ENCODE assay signal across 8 cellular contexts in the genomic region with DNA sequence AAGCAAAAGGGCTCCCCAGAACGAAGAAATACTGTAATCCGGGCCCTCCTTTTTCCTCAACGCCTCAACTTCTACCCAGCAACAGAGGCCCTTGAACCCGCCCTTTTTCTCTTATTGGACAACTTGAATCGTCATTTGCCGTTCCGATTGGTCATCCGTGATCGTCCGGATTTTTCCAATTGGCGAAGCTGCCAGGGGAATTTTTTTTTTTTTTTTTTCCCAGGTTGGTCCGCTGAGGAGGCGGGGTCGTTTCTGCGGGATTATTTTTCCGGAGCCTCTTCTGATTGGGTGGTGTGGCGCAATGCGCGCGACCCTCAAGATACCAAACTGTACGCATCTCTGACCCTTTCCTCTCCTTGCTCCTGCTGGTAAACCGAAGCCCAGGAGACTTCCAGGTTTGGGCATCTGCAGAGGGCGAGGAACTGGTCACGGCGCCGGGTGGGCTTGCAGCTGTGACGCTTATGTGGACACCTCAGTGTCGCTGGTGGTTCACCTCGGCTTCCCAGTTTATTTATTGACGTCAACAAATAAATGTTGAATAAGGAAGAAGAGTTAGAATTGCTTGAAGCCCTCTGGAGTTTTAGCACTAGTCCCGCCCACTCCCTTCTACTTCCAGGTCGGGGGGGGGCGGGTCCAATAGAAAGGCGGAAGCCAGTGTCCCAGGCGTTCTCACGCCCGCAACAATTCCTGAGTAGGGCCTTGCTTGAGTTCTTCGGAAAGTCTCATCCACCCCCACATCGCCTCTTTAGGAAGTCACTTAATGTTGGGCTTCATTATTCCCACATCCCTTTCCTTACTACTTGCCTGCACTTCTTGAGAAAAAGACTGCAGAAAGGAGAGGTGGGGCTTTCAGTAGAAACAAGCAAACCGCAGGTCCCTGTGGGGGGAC. TPM values are rescaled to one million over a fixed set of nuclear protein-coding genes. Genes with fewer than 3 reads are reported as not detected.
A peak's percentile ranks its signal among the peaks of the same experiment; 100 is the strongest.
DNase-seq lines count a peak whose midpoint lies in the region; ATAC-seq, FAIRE-seq and TF ChIP-seq lines count a peak whose summit lies in the region.

Gene TTC9C, plus strand, starts transcription at position 654 of the 889 bp plus-strand sequence. CDS start 363 bp downstream, outside the sequence.

- DNase-seq in DMS79 (lab: John Stamatoyannopoulos, UW): peak; percentile 95
- DNase-seq in RCC 7860 (ENCODE audit: low spot score): peak; percentile 90
- peak; percentile 84 to 90 for DNase-seq in activated T-cell treated with anti-CD3 and anti-CD28 coated beads, Interleukin-2, amount 50 U/mL, for 72 hours
- DNase-seq in esophagus squamous epithelium (lab: John Stamatoyannopoulos, UW): peak; percentile 78
- peak; percentile 99 for DNase-seq in myocyte (ENCODE audit: low read depth)
- peak; percentile 59 to 84 for DNase-seq in stimulated activated CD8-positive, alpha-beta memory T cell treated with anti-CD3 and anti-CD28 coated beads, Interleukin-7, amount 100 ng/mL, for 48 hours (ENCODE audit: extremely low read depth in 1 of 2, low read depth in 1 of 2)

- peak within 1 kb of the TSS; percentile 93 for H3K27ac ChIP-seq in KOPT-K1 (ENCODE audit: low read depth, low read length, poor library complexity, severe bottlenecking)
- peak within 1 kb of the TSS; percentile 92 to 99 (median 94) for H3K27ac ChIP-seq in esophagus squamous epithelium

- peak within 1 kb of the TSS; percentile 72 to 93 (median 77) for H3K4me3 ChIP-seq in esophagus squamous epithelium

- H3K27me3 Mint-ChIP-seq in activated T-cell treated with anti-CD3 and anti-CD28 coated beads, Interleukin-2, amount 50 U/mL, for 72 hours (ENCODE audit: low read depth): no peaks in the 10 kb centered on the region

- H3K36me3 ChIP-seq in KOPT-K1 (ENCODE audit: insufficient read depth, low read length) (peaks cover 57% of the 10 kb centered on the region), esophagus squamous epithelium (peaks cover 5 to 41% (median 6%) of the 10 kb centered on the region in 3 donors)

- H3K9me3 Mint-ChIP-seq in activated T-cell treated with anti-CD3 and anti-CD28 coated beads, Interleukin-2, amount 50 U/mL, for 72 hours: no peaks in the 10 kb centered on the region

- peak in 2 of 4 donors; percentile 56 to 81 for TF ChIP-seq POLR2A in esophagus squamous epithelium (IDR thresholded peaks at IDR 0.05)

- H3K27ac Mint-ChIP-seq in activated T-cell treated with anti-CD3 and anti-CD28 coated beads, Interleukin-2, amount 50 U/mL, for 72 hours: peak within 1 kb of the TSS; percentile 84

- peak within 1 kb of the TSS; percentile 96 to 98 for H3K4me3 Mint-ChIP-seq in activated T-cell treated with anti-CD3 and anti-CD28 coated beads, Interleukin-2, amount 50 U/mL, for 72 hours

- peaks cover 29 to 74% (median 31%) of the 10 kb centered on the region in 3 donors for H3K4me1 ChIP-seq in esophagus squamous epithelium

- peak; percentile 49 for ATAC-seq in GM21786 (IDR thresholded peaks at IDR 0.05; ENCODE audit: unreplicated experiment)
- peak; percentile 62 to 64 for ATAC-seq in activated T-cell treated with anti-CD3 and anti-CD28 coated beads, Interleukin-2, amount 50 U/mL, for 72 hours (replicated peaks in 1 of 2)

- peaks cover 23 to 26% of the 10 kb centered on the region in 2 donors for H3K36me3 Mint-ChIP-seq in activated T-cell treated with anti-CD3 and anti-CD28 coated beads, Interleukin-2, amount 50 U/mL, for 72 hours (ENCODE audit: insufficient read depth in 2 of 2)

- H3K9me3 ChIP-seq in KOPT-K1 (ENCODE audit: insufficient read depth, low read length, poor library complexity, severe bottlenecking): no peaks in the 10 kb centered on the region
- H3K9me3 ChIP-seq in esophagus squamous epithelium: no peaks in the 10 kb centered on the region

- FAIRE-seq in RCC 7860 (lab: Jason Lieb, UNC): peak; percentile 86

- no peak for TF ChIP-seq CTCF in esophagus squamous epithelium (IDR thresholded peaks at IDR 0.05)

- no peaks in the 10 kb centered on the region for H3K27me3 ChIP-seq in esophagus squamous epithelium

- H3K4me1 Mint-ChIP-seq in activated T-cell treated with anti-CD3 and anti-CD28 coated beads, Interleukin-2, amount 50 U/mL, for 72 hours (ENCODE audit: low read depth): peaks cover 54% of the 10 kb centered on the region

- intact Hi-C loops in esophagus squamous epithelium (cut with DNase I): loop anchor here (5.0 to 10.0 kb wide), 2 partner anchors 34 to 137 kb away; partner anchors contain the start of gene POLR2G

- 0 to 1% methylated on average over 31 to 34 of the region's 40 CpGs for WGBS in esophagus squamous epithelium, 2 donors

RNA-seq across cellular contexts. Expression of gene TTC9C, which starts in this region (rescaled TPM):
- total RNA-seq in activated T-cell treated with anti-CD3 and anti-CD28 coated beads, Interleukin-2, amount 50 U/mL, for 72 hours: 10 to 100 TPM; 67.3 to 68.9 TPM
- total RNA-seq in esophagus squamous epithelium: 10 to 100 TPM in 3 of 4 donors, 1 to 10 TPM in 1; 9.6 to 21.3 (median 15.0) TPM
- total RNA-seq in myocyte: 19.7 and 30.9 TPM in 2 replicates
- polyA plus RNA-seq in myocyte (2012): 33.3 TPM

Comparison
In these comparisons a context has a peak if more than half of its experiments do, and no peak if none do; other contexts are left out.
1. Peak in every context shown above with its lines: DNase-seq, ATAC-seq, H3K4me3 ChIP-seq and H3K27ac ChIP-seq.